ENCODE assay signal across 1 cellular context in the genomic region with DNA sequence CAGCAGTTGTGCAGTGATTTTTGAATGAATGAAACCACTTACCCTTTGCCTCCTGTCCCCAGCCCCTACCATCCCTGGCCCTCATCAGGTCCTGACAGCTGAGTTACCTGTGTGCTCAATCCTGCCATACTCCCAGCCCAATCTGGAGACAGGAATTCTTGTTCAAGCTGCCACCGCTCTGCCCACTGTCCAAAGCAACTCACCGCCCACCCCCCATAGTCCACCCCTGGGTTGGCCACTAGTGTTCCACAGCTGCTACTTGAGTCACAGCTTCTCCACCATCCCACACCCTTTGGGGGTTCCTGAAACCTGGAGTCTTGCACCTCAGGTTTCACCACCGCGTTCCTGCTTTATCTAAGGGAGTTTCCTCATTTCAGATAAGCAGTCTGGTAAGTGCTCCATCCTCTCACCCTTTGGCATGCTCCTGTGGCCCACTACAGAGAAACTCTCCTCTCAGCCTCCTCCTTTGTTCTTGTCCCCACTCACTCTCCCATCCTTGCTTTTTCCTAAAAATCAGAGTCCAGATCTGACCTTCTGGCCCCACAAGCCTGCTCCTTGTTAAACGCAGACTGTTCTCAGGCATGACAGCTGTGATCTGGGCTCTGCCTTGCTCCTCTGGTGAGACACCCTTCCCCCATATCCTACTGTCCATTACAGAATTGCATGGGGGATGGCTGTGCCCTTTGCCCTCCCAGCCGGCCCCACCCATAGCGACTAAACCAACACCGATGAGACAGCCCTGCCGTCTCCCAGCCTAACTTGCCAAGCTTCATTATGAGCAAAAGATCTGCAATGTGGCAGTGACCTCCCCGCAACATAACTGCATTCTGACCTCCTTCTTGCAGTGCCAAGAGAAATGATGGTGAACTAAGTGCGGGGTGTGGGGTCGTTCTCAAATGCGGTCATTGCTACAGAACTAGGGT.
TF ChIP-seq lines count a peak whose summit lies in the region.

No MANE protein-coding gene starts in this region.

TF ChIP-seq in A549, 52 proteins besides CTCF, POLR2A, EP300 and RAD21 (continued from another document):
- TF ChIP-seq, protein P1, sequence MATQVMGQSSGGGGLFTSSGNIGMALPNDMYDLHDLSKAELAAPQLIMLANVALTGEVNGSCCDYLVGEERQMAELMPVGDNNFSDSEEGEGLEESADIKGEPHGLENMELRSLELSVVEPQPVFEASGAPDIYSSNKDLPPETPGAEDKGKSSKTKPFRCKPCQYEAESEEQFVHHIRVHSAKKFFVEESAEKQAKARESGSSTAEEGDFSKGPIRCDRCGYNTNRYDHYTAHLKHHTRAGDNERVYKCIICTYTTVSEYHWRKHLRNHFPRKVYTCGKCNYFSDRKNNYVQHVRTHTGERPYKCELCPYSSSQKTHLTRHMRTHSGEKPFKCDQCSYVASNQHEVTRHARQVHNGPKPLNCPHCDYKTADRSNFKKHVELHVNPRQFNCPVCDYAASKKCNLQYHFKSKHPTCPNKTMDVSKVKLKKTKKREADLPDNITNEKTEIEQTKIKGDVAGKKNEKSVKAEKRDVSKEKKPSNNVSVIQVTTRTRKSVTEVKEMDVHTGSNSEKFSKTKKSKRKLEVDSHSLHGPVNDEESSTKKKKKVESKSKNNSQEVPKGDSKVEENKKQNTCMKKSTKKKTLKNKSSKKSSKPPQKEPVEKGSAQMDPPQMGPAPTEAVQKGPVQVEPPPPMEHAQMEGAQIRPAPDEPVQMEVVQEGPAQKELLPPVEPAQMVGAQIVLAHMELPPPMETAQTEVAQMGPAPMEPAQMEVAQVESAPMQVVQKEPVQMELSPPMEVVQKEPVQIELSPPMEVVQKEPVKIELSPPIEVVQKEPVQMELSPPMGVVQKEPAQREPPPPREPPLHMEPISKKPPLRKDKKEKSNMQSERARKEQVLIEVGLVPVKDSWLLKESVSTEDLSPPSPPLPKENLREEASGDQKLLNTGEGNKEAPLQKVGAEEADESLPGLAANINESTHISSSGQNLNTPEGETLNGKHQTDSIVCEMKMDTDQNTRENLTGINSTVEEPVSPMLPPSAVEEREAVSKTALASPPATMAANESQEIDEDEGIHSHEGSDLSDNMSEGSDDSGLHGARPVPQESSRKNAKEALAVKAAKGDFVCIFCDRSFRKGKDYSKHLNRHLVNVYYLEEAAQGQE (IDR thresholded peaks at IDR 0.05): no peak
- TF ChIP-seq, protein P2, sequence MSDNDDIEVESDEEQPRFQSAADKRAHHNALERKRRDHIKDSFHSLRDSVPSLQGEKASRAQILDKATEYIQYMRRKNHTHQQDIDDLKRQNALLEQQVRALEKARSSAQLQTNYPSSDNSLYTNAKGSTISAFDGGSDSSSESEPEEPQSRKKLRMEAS (IDR thresholded peaks at IDR 0.05): no peak
- TF ChIP-seq SMC3 (IDR thresholded peaks at IDR 0.05): no peak
- TF ChIP-seq CHD2 (IDR thresholded peaks at IDR 0.05; ENCODE audit: low read length, partially characterized antibody): no peak
- TF ChIP-seq RFX5 (IDR thresholded peaks at IDR 0.05): no peak
- no peak for TF ChIP-seq HEYL (CRISPR knock-in tag; IDR thresholded peaks at IDR 0.05)
- no peak for TF ChIP-seq KDM5A (IDR thresholded peaks at IDR 0.05)
- no peak for TF ChIP-seq EHMT2 (IDR thresholded peaks at IDR 0.05; ENCODE audit: low read depth)
- TF ChIP-seq FOSB (CRISPR knock-in tag; IDR thresholded peaks at IDR 0.05): no peak
TF ChIP-seq in A549: peak in this region for 0.
